Comparison of ENCODE assay signal across 13 cellular contexts in the genomic region with DNA sequence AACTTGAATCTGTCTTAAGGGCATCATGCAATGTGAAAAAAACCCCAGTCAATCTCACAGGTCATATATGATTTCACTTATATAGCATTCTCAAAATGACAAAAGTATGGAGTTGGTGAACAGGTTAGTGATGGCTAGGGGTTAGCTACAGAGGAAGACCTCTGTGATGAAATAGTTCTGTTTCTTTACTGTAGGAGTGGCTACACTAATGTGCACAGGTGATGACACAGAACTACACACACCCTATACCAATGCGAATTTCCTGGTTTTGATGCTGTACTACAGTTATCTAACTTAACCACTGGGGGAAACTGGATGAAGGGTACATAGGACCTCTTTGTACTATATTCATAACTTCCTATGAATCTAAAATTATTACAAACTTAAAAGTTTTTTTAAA.
DNase-seq lines count a peak whose midpoint lies in the region; ATAC-seq and TF ChIP-seq lines count a peak whose summit lies in the region.
"Had no signal": no experiment of that assay in that cellular context is flagged by ENCODE, and none has a peak within 500 bp of the region (broad histone marks: within the 10 kb centered on the region; RNA-seq: fewer than 3 reads in every experiment).

No MANE protein-coding gene starts in this region.

- no peaks in the 10 kb centered on the region for H3K4me1 ChIP-seq in mucosa of descending colon (ENCODE audit: low read depth)
- H3K4me1 ChIP-seq in gastroesophageal sphincter = no peaks in the 10 kb centered on the region
- no peaks in the 10 kb centered on the region for H3K4me1 ChIP-seq in SK-N-SH (ENCODE audit: control insufficient read depth in 1 of 2, insufficient read depth in 2 of 2, low read depth in 1 of 2, low read length in 1 of 2)
- H3K4me1 ChIP-seq: HAP-1 had no signal

- peaks cover 0 to 6% of the 10 kb centered on the region in 2 donors for H3K9me3 Mint-ChIP-seq in stimulated activated naive CD8-positive, alpha-beta T cell treated with anti-CD3 and anti-CD28 coated beads, Interleukin-15, amount 100 ng/mL, for 72 hours
- H3K9me3 Mint-ChIP-seq in activated T-helper 17 cell treated with anti-CD3 and anti-CD28 coated beads, Interleukin-2, amount 50 U/mL, for 72 hours = no peaks in the 10 kb centered on the region

- CTCF ChIA-PET in SK-N-SH (lab: Yijun Ruan, JAX) = no interaction called here

- H3K27me3 Mint-ChIP-seq in stimulated activated naive CD8-positive, alpha-beta T cell treated with anti-CD3 and anti-CD28 coated beads, Interleukin-15, amount 100 ng/mL, for 72 hours = peaks cover 2% of the 10 kb centered on the region
- peaks cover 5% of the 10 kb centered on the region for H3K27me3 Mint-ChIP-seq in activated T-helper 17 cell treated with anti-CD3 and anti-CD28 coated beads, Interleukin-2, amount 50 U/mL, for 72 hours
- H3K27me3 Mint-ChIP-seq: B cell had no signal

- no peaks in the 10 kb centered on the region for H3K79me2 ChIP-seq in SK-N-SH (ENCODE audit: insufficient read depth)

- no peak overlapping the region for H3K4me3 ChIP-seq in epithelial cell of esophagus (ENCODE audit: low read length)
- H3K4me3 ChIP-seq in mucosa of descending colon = no peak overlapping the region
- H3K4me3 ChIP-seq in gastroesophageal sphincter = no peak overlapping the region
- no peak overlapping the region for H3K4me3 ChIP-seq in SK-N-SH (ENCODE audit: low read depth in 2 of 2, low read length in 1 of 2)
- H3K4me3 ChIP-seq: HAP-1 had no signal

- H3K36me3 ChIP-seq in mucosa of descending colon (ENCODE audit: low read depth) = no peaks in the 10 kb centered on the region
- peaks cover 0 to 12% of the 10 kb centered on the region in 2 donors for H3K36me3 ChIP-seq in gastroesophageal sphincter
- H3K36me3 ChIP-seq in SK-N-SH (replicated peaks in 1 of 2; ENCODE audit: control insufficient read depth in 1 of 2, insufficient read depth in 2 of 2, low read length in 1 of 2) = peaks cover 0 to 18% of the 10 kb centered on the region in 2 experiments
- H3K36me3 ChIP-seq: HAP-1 had no signal

- TF ChIP-seq POLR2A in gastroesophageal sphincter (IDR thresholded peaks at IDR 0.05) = no peak

- H3K9me3 ChIP-seq in mucosa of descending colon (no peaks in the 10 kb centered on the region), gastroesophageal sphincter (no peaks in the 10 kb centered on the region), SK-N-SH (no peaks in the 10 kb centered on the region)
- H3K9me3 ChIP-seq: HAP-1 had no signal

- ATAC-seq in stimulated activated naive CD8-positive, alpha-beta T cell treated with anti-CD3 and anti-CD28 coated beads, Interleukin-15, amount 100 ng/mL, for 72 hours = peak; percentile 60
- ATAC-seq in stimulated activated naive CD8-positive, alpha-beta T cell treated with anti-CD3 and anti-CD28 coated beads, Interleukin-15, Interleukin-2, amounts not matched to agents 100 U/mL and 50 U/mL, for 24 hours = no peak
- ATAC-seq in activated T-helper 17 cell treated with anti-CD3 and anti-CD28 coated beads, Interleukin-2, amount 50 U/mL, for 72 hours (replicated peaks) = peak; percentile 39
- ATAC-seq in mucosa of descending colon (peak; percentile 47), gastroesophageal sphincter (no peak)

- no peaks in the 10 kb centered on the region for H3K9me2 ChIP-seq in SK-N-SH

- no peak for TF ChIP-seq RAD21 in SK-N-SH (IDR thresholded peaks at IDR 0.05; ENCODE audit: low read length)

- H3K4me2 ChIP-seq in SK-N-SH = no peak overlapping the region

- no peaks in the 10 kb centered on the region for H4K20me1 ChIP-seq in SK-N-SH (ENCODE audit: insufficient read depth)

- TF ChIP-seq EP300 in gastroesophageal sphincter (IDR thresholded peaks at IDR 0.05) (no peak), SK-N-SH (IDR thresholded peaks at IDR 0.05; ENCODE audit: borderline replicate concordance in 1 of 2, low read depth in 1 of 2, low read length in 1 of 2) (no peak)

- H3K27me3 ChIP-seq in gastroesophageal sphincter (no peaks in the 10 kb centered on the region), SK-N-SH (ENCODE audit: insufficient read depth) (no peaks in the 10 kb centered on the region)

- H2AFZ ChIP-seq in SK-N-SH (ENCODE audit: low read depth) = no peak overlapping the region

- no peak overlapping the region for H3K9ac ChIP-seq in SK-N-SH

- intact Hi-C loops in mucosa of descending colon (cut with DNase I, micrococcal nuclease) = no loop called here

- no peak overlapping the region for H3K4me3 Mint-ChIP-seq in stimulated activated naive CD8-positive, alpha-beta T cell treated with anti-CD3 and anti-CD28 coated beads, Interleukin-15, amount 100 ng/mL, for 72 hours
- H3K4me3 Mint-ChIP-seq in activated T-helper 17 cell treated with anti-CD3 and anti-CD28 coated beads, Interleukin-2, amount 50 U/mL, for 72 hours = no peak overlapping the region
- H3K4me3 Mint-ChIP-seq: B cell; CD4-positive, alpha-beta memory T cell had no signal

- POLR2A ChIA-PET in SK-N-SH (lab: Yijun Ruan, JAX) = no interaction called here

- 100% methylated on average over 1 of the region's 1 CpG for WGBS in gastroesophageal sphincter (ENCODE audit: low coverage in 1 of 2), 2 donors
- WGBS in SK-N-SH (ENCODE audit: low lambda C conversion rate) = 100% methylated on average over 1 of the region's 1 CpG

- no peaks in the 10 kb centered on the region for H3F3A ChIP-seq in SK-N-SH (replicated peaks; ENCODE audit: insufficient read depth)

- peaks cover under 1% of the 10 kb centered on the region for H3K4me1 Mint-ChIP-seq in stimulated activated naive CD8-positive, alpha-beta T cell treated with anti-CD3 and anti-CD28 coated beads, Interleukin-15, amount 100 ng/mL, for 72 hours
- no peaks in the 10 kb centered on the region for H3K4me1 Mint-ChIP-seq in activated T-helper 17 cell treated with anti-CD3 and anti-CD28 coated beads, Interleukin-2, amount 50 U/mL, for 72 hours
- H3K4me1 Mint-ChIP-seq: B cell; CD4-positive, alpha-beta memory T cell had no signal

- no peaks in the 10 kb centered on the region for H3K36me3 Mint-ChIP-seq in activated T-helper 17 cell treated with anti-CD3 and anti-CD28 coated beads, Interleukin-2, amount 50 U/mL, for 72 hours (ENCODE audit: low read depth)
- H3K36me3 Mint-ChIP-seq: CD4-positive, alpha-beta memory T cell had no signal

- DNase-seq in stimulated activated naive CD8-positive, alpha-beta T cell treated with anti-CD3 and anti-CD28 coated beads, Interleukin-15, amount 100 ng/mL, for 72 hours = no peak
- no peak for DNase-seq in stimulated activated naive CD8-positive, alpha-beta T cell treated with anti-CD3 and anti-CD28 coated beads, Interleukin-15, Interleukin-2, amounts not matched to agents 100 U/mL and 50 U/mL, for 24 hours
- peak; percentile 74 for DNase-seq in epithelial cell of esophagus (ENCODE audit: low read depth)
- DNase-seq in mucosa of descending colon = no peak
- no peak for DNase-seq in activated CD8-positive, alpha-beta memory T cell treated with anti-CD3 and anti-CD28 coated beads for 24 hours
- DNase-seq in SK-N-SH = no peak
- DNase-seq: C1 segment of cervical spinal cord; CD4-positive, alpha-beta memory T cell; DMS79 had no signal

- H3K27ac ChIP-seq in gastroesophageal sphincter = no peak overlapping the region
- H3K27ac ChIP-seq in SK-N-SH (ENCODE audit: low read depth in 2 of 2, low read length in 1 of 2) = no peak overlapping the region

- H3K27ac Mint-ChIP-seq in stimulated activated naive CD8-positive, alpha-beta T cell treated with anti-CD3 and anti-CD28 coated beads, Interleukin-15, amount 100 ng/mL, for 72 hours = no peak overlapping the region
- no peak overlapping the region for H3K27ac Mint-ChIP-seq in activated T-helper 17 cell treated with anti-CD3 and anti-CD28 coated beads, Interleukin-2, amount 50 U/mL, for 72 hours
- H3K27ac Mint-ChIP-seq: B cell; CD4-positive, alpha-beta memory T cell had no signal

- TF ChIP-seq CTCF in epithelial cell of esophagus (IDR thresholded peaks at IDR 0.05; ENCODE audit: insufficient read depth, low read depth, low read length, missing control alignments) (no peak), mucosa of descending colon (IDR thresholded peaks at IDR 0.05) (no peak), gastroesophageal sphincter (IDR thresholded peaks at IDR 0.05) (no peak), SK-N-SH (IDR thresholded peaks at IDR 0.05) (no peak)

TF ChIP-seq in SK-N-SH, 30 proteins besides CTCF, POLR2A, EP300 and RAD21 (continues in another document):
- TF ChIP-seq, protein P1, sequence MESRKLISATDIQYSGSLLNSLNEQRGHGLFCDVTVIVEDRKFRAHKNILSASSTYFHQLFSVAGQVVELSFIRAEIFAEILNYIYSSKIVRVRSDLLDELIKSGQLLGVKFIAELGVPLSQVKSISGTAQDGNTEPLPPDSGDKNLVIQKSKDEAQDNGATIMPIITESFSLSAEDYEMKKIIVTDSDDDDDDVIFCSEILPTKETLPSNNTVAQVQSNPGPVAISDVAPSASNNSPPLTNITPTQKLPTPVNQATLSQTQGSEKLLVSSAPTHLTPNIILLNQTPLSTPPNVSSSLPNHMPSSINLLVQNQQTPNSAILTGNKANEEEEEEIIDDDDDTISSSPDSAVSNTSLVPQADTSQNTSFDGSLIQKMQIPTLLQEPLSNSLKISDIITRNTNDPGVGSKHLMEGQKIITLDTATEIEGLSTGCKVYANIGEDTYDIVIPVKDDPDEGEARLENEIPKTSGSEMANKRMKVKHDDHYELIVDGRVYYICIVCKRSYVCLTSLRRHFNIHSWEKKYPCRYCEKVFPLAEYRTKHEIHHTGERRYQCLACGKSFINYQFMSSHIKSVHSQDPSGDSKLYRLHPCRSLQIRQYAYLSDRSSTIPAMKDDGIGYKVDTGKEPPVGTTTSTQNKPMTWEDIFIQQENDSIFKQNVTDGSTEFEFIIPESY (IDR thresholded peaks at IDR 0.05; ENCODE audit: borderline replicate concordance, low read depth) = no peak
- TF ChIP-seq TCF12 (IDR thresholded peaks at IDR 0.05) (no peak), POLR2AphosphoS5 (IDR thresholded peaks at IDR 0.05; ENCODE audit: low read depth, low read length) (no peak), MXI1 (IDR thresholded peaks at IDR 0.05; ENCODE audit: low read depth, low read length) (no peak), FOSL2 (IDR thresholded peaks at IDR 0.05; ENCODE audit: borderline replicate concordance, low read depth) (no peak), YY1 (IDR thresholded peaks at IDR 0.05; ENCODE audit: low read depth) (no peak), RXRA (IDR thresholded peaks at IDR 0.05; ENCODE audit: borderline replicate concordance, low read depth) (no peak), ELF1 (IDR thresholded peaks at IDR 0.05) (no peak)

Comparison
In these comparisons a context has a peak if more than half of its experiments do, and no peak if none do; other contexts are left out.
1. ATAC-seq: peak in stimulated activated naive CD8-positive, alpha-beta T cell treated with anti-CD3 and anti-CD28 coated beads, Interleukin-15, amount 100 ng/mL, for 72 hours (single experiment), activated T-helper 17 cell treated with anti-CD3 and anti-CD28 coated beads, Interleukin-2, amount 50 U/mL, for 72 hours (single experiment) and mucosa of descending colon (single experiment); none in stimulated activated naive CD8-positive, alpha-beta T cell treated with anti-CD3 and anti-CD28 coated beads, Interleukin-15, Interleukin-2, amounts not matched to agents 100 U/mL and 50 U/mL, for 24 hours (single experiment) and gastroesophageal sphincter (single experiment).